In genomic region chr2:227817336-227817735, GRCh38 we compare ENCODE assay signal across 1 cellular context.
TF ChIP-seq lines count a peak whose summit lies in the region.

No MANE protein-coding gene starts in this region.

TF ChIP-seq in A549, 52 proteins besides CTCF, POLR2A, EP300 and RAD21:
- TF ChIP-seq RARB (CRISPR knock-in tag; IDR thresholded peaks at IDR 0.05), result 0 out of 2 replicates have a peak, but pooled peaks have one; percentile 5
- TF ChIP-seq REST (IDR thresholded peaks at IDR 0.05), result no peak
